In the genomic region with DNA sequence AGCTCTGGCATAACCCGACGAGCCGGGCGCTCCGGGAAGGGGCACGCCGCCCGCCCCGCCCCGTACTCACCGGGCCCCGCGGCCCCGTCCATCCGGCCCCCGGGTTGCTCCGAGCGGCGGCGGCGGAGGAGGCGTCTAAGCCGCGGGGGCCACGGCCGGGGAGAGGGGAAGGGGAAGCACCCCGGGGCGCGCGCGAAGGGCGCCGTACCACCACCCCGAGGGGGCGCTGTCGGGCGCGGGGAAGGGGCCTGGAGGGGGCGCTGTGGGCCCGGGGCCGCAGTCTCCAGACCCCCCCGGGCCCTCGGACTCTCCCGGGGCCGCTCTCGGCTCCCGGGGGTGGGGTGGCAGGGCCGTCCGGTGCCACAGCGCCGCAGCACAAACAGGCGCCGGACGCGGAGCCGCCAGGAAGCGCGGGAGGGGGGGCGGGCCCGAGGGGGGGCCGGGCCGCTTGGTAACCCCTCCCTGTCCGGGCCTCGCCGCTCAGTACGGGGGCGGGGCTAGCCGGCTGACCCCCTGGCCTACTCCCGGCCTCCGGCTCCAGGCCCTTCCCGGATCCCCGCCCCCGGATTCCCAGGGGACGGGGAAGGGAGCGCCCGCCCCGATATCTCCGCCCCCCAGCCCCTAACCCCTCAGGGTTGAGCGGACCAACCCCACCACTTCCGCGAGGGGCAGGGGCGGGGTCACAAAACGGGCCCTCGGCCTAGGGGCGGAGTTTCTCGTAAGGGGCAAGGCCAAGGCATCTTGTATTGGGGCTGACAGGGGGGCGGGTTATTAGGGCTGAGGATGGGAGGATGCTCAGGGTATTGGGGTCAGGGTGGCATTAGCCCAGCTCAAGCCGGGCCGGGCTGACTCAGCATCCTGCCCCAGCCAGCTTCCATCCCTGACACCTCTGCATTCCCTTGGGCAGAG, we compare ENCODE assay signal across 8 cellular contexts. TPM values are rescaled to one million over a fixed set of nuclear protein-coding genes. Genes with fewer than 3 reads are reported as not detected.
DNase-seq lines count a peak whose midpoint lies in the region; ATAC-seq, FAIRE-seq and TF ChIP-seq lines count a peak whose summit lies in the region.

A gene with protein sequence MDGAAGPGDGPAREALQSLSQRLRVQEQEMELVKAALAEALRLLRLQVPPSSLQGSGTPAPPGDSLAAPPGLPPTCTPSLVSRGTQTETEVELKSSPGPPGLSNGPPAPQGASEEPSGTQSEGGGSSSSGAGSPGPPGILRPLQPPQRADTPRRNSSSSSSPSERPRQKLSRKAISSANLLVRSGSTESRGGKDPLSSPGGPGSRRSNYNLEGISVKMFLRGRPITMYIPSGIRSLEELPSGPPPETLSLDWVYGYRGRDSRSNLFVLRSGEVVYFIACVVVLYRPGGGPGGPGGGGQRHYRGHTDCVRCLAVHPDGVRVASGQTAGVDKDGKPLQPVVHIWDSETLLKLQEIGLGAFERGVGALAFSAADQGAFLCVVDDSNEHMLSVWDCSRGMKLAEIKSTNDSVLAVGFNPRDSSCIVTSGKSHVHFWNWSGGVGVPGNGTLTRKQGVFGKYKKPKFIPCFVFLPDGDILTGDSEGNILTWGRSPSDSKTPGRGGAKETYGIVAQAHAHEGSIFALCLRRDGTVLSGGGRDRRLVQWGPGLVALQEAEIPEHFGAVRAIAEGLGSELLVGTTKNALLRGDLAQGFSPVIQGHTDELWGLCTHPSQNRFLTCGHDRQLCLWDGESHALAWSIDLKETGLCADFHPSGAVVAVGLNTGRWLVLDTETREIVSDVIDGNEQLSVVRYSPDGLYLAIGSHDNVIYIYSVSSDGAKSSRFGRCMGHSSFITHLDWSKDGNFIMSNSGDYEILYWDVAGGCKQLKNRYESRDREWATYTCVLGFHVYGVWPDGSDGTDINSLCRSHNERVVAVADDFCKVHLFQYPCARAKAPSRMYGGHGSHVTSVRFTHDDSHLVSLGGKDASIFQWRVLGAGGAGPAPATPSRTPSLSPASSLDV (minus strand): TSS at position 410 of the 909 bp plus-strand sequence. CDS start 318 bp downstream, at position 92.
A gene with protein sequence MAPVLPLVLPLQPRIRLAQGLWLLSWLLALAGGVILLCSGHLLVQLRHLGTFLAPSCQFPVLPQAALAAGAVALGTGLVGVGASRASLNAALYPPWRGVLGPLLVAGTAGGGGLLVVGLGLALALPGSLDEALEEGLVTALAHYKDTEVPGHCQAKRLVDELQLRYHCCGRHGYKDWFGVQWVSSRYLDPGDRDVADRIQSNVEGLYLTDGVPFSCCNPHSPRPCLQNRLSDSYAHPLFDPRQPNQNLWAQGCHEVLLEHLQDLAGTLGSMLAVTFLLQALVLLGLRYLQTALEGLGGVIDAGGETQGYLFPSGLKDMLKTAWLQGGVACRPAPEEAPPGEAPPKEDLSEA (plus strand): TSS at position 892 of the 909 bp plus-strand sequence. CDS start 25 bp downstream, outside the sequence.

- peak within 1 kb of the TSS; percentile 81 for H3K4me2 ChIP-seq in A549

- DNase-seq in A549 (ENCODE audit: low read depth in 1 of 2, low spot score in 1 of 2) (peak; percentile 88), NCI-H2171 (lab: John Stamatoyannopoulos, UW) (peak; percentile 64), bronchial epithelial cell (ENCODE audit: low read depth) (peak; percentile 58), islet precursor cell (peak; percentile 97)
- peak; percentile 85 for DNase-seq in stimulated activated CD4-positive, alpha-beta T cell treated with anti-CD3 and anti-CD28 coated beads, Interleukin-12 subunit alpha, Interleukin-12 subunit beta, amount 100 ng/mL, for 4 hours

- no peaks in the 10 kb centered on the region for H3K27me3 ChIP-seq in bronchial epithelial cell (ENCODE audit: control insufficient read depth, insufficient read depth, low read length)

- ATAC-seq in A549: peak; percentile 65 to 82
- peak; percentile 77 for ATAC-seq in GM18505 (IDR thresholded peaks at IDR 0.05; ENCODE audit: unreplicated experiment)
- ATAC-seq in HG02970 (IDR thresholded peaks at IDR 0.05; ENCODE audit: low FRiP score, unreplicated experiment): peak; percentile 61

- peak within 1 kb of the TSS; percentile 80 to 98 for H3K27ac ChIP-seq in A549

- CTCF ChIA-PET in A549 (lab: Yijun Ruan, JAX): interaction anchor here (0.7 to 4.1 kb wide), 36 partner anchors 10 to 218 kb away, joined by 3 to 48 read pairs (median 4); a partner anchor contains a TSS

- POLR2A ChIA-PET in A549 (lab: Yijun Ruan, JAX): interaction anchor here (1.2 to 3.7 kb wide), 5 partner anchors 9 to 55 kb away, joined by 5 to 27 read pairs (median 5); a partner anchor contains a TSS

- no peak for TF ChIP-seq EP300 in A549 (IDR thresholded peaks at IDR 0.05)

- 3% methylated on average over 9 of the region's 89 CpGs for WGBS in A549 (ENCODE audit: missing lambda C conversion rate)

- TF ChIP-seq POLR2A in A549 (IDR thresholded peaks at IDR 0.05; ENCODE audit: low read length) (no peak), GM18505 (IDR thresholded peaks at IDR 0.05; ENCODE audit: borderline replicate concordance, extremely low read depth, insufficient read depth, insufficient read length) (peak; percentile 55)

- peak within 1 kb of the TSS; percentile 61 for H3K4me3 ChIP-seq in A549
- peak within 1 kb of the TSS; percentile 76 for H3K4me3 ChIP-seq in WI38 (ENCODE audit: low read depth, low read length)
- peak within 1 kb of the TSS; percentile 52 for H3K4me3 ChIP-seq in bronchial epithelial cell (ENCODE audit: low read depth, low read length)

- H3K9me3 ChIP-seq in A549: no peaks in the 10 kb centered on the region

- H3K36me3 ChIP-seq in bronchial epithelial cell (ENCODE audit: control insufficient read depth, insufficient read depth, low read length): peaks cover 13% of the 10 kb centered on the region

- H3K4me1 ChIP-seq in A549: peaks cover 29% of the 10 kb centered on the region

- TF ChIP-seq CTCF in A549 (IDR thresholded peaks at IDR 0.05): peak; percentile 100
- peak; percentile 97 for TF ChIP-seq CTCF in WI38 (IDR thresholded peaks at IDR 0.05; ENCODE audit: low read depth, low read length)
- peak; percentile 96 for TF ChIP-seq CTCF in bronchial epithelial cell (IDR thresholded peaks at IDR 0.05; ENCODE audit: insufficient read depth, low read length, severe bottlenecking)

- no peak for FAIRE-seq in A549 (lab: Jason Lieb, UNC)
- FAIRE-seq in bronchial epithelial cell (lab: Jason Lieb, UNC): no peak

- peak in 1 of 2 experiments; percentile 59; a peak in 3 of 5 replicates for TF ChIP-seq RAD21 in A549 (conservative IDR thresholded peaks at IDR 0.05 in 1 of 2, IDR thresholded peaks at IDR 0.05 in 1 of 2)

TF ChIP-seq in A549, 52 proteins besides CTCF, POLR2A, EP300 and RAD21 (continues in another document):
- TF ChIP-seq CBX2 (IDR thresholded peaks at IDR 0.05; ENCODE audit: borderline replicate concordance, low read depth) (no peak), JUN (IDR thresholded peaks at IDR 0.05) (peak; percentile 56 to 70; a peak in 3 of 5 replicates), EHF (CRISPR knock-in tag; IDR thresholded peaks at IDR 0.05) (no peak), SMC3 (IDR thresholded peaks at IDR 0.05) (peak; percentile 76), RCOR1 (IDR thresholded peaks at IDR 0.05; ENCODE audit: low read depth, low read length) (no peak), GATA3 (IDR thresholded peaks at IDR 0.05; ENCODE audit: borderline replicate concordance) (no peak), ZFP36 (IDR thresholded peaks at IDR 0.05; ENCODE audit: borderline replicate concordance, partially characterized antibody) (no peak), RNF2 (IDR thresholded peaks at IDR 0.05; ENCODE audit: borderline replicate concordance, low read depth) (no peak), ZC3H11A (IDR thresholded peaks at IDR 0.05) (no peak), MAFK (IDR thresholded peaks at IDR 0.05; ENCODE audit: partially characterized antibody) (peak; percentile 79), TFCP2L1 (CRISPR knock-in tag; IDR thresholded peaks at IDR 0.05) (no peak), MAZ (IDR thresholded peaks at IDR 0.05; ENCODE audit: borderline replicate concordance, low read depth, low read length) (no peak)
- TF ChIP-seq, protein P1, sequence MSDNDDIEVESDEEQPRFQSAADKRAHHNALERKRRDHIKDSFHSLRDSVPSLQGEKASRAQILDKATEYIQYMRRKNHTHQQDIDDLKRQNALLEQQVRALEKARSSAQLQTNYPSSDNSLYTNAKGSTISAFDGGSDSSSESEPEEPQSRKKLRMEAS (IDR thresholded peaks at IDR 0.05): no peak
- TF ChIP-seq, protein P2, sequence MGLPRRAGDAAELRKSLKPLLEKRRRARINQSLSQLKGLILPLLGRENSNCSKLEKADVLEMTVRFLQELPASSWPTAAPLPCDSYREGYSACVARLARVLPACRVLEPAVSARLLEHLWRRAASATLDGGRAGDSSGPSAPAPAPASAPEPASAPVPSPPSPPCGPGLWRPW (IDR thresholded peaks at IDR 0.05): no peak
- TF ChIP-seq, protein P3, sequence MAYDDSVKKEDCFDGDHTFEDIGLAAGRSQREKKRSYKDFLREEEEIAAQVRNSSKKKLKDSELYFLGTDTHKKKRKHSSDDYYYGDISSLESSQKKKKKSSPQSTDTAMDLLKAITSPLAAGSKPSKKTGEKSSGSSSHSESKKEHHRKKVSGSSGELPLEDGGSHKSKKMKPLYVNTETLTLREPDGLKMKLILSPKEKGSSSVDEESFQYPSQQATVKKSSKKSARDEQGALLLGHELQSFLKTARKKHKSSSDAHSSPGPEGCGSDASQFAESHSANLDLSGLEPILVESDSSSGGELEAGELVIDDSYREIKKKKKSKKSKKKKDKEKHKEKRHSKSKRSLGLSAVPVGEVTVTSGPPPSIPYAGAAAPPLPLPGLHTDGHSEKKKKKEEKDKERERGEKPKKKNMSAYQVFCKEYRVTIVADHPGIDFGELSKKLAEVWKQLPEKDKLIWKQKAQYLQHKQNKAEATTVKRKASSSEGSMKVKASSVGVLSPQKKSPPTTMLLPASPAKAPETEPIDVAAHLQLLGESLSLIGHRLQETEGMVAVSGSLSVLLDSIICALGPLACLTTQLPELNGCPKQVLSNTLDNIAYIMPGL (CRISPR knock-in tag; IDR thresholded peaks at IDR 0.05; ENCODE audit: borderline replicate concordance): peak; percentile 93; the same call in 1 of the 2 replicates

RNA-seq across cellular contexts. Expression of the first gene that starts in this region (rescaled TPM):
- polyA plus RNA-seq in A549 (2011; rRNA removed): 15.2 and 19.7 TPM in 2 replicates
- polyA plus RNA-seq in A549 (2012; cell fraction: cytosol; rRNA removed): 16.7 and 22.6 TPM in 2 replicates
- 124 and 129 TPM in 2 replicates for polyA plus RNA-seq in A549 (2012; cell fraction: nucleus; rRNA removed)
- 21.4 to 28.0 TPM (median 27.2 TPM) in 3 replicates for polyA plus RNA-seq in A549 (2017; fragmentation: RNase III; extraction: RNeasy Plus Mini Kit Qiagen cat#74134 plus additional on column Dnase treatment)
- polyA minus RNA-seq in A549 (2011; rRNA and poly(A)+ RNA removed): 15.4 and 16.7 TPM in 2 replicates
- total RNA-seq in bronchial epithelial cell: 10.0 and 11.1 TPM in 2 replicates

RNA-seq across cellular contexts. Expression of the second gene that starts in this region (rescaled TPM):
- polyA plus RNA-seq in A549 (2011; rRNA removed) (0.92 and 1.6 TPM in 2 replicates), A549 (2017; fragmentation: RNase III; extraction: RNeasy Plus Mini Kit Qiagen cat#74134 plus additional on column Dnase treatment) (2.8 to 3.7 TPM (median 3.2 TPM) in 3 replicates)
- 2.0 and 2.4 TPM in 2 replicates for polyA plus RNA-seq in A549 (2012; cell fraction: cytosol; rRNA removed)
- 1.7 and 1.8 TPM in 2 replicates for polyA plus RNA-seq in A549 (2012; cell fraction: nucleus; rRNA removed)
- 0.24 and 0.37 TPM in 2 replicates for polyA minus RNA-seq in A549 (2011; rRNA and poly(A)+ RNA removed)
- 2.6 and 2.8 TPM in 2 replicates for total RNA-seq in bronchial epithelial cell

Comparison
In these comparisons a context has a peak if more than half of its experiments do, and no peak if none do; other contexts are left out.
1. Peak in every context shown above with its lines: DNase-seq, ATAC-seq, H3K4me3 ChIP-seq and H3K27ac ChIP-seq.